In the genomic region with DNA sequence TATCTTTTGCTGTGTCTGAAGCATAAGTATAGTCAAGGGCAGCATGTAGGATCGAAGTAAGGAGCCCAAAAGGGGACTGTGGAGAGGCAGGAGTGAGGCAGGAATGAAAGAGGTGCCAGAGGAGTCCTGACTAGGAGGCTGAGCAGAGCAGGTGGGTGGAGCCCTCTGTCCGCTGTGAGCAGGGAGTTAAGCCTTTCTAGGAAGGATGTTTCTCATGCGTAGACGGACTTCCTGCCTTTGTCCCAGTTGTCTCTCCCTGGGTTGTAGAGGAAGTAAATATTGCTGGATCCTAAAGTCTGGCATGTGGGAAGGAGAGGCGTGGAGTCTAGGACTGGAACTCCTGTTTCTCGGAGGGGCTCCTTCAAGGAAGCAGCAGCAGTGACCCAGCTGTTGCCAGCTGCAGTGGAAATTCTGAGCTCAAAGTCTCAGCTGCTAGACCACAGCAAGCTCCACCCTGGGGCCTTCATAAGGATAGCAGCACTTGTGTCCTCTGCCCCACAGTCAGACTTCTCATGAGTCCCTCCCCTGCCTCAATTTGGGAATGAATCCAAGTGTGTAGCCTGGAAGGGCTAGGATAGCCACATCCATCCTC, we compare ENCODE assay signal across 8 cellular contexts. TPM values are rescaled to one million over a fixed set of nuclear protein-coding genes. Genes with fewer than 3 reads are reported as not detected.
DNase-seq lines count a peak whose midpoint lies in the region; ATAC-seq lines count a peak whose summit lies in the region.

No MANE protein-coding gene starts in this region.

- H3K9ac ChIP-seq in Karpas-422 (ENCODE audit: low read length) (no peak overlapping the region), trophoblast cell (ENCODE audit: low read length) (no peak overlapping the region)

- no peaks in the 10 kb centered on the region for H4K20me1 ChIP-seq in Karpas-422 (ENCODE audit: insufficient read depth, low read depth, low read length)

- H3K4me2 ChIP-seq in Karpas-422 (ENCODE audit: low read depth, low read length, poor library complexity, severe bottlenecking) (no peak overlapping the region), trophoblast cell (ENCODE audit: low read length) (no peak overlapping the region)

- no peak for DNase-seq in activated CD4-positive, CD25-positive, alpha-beta regulatory T cell treated with anti-CD3 and anti-CD28 coated beads, Interleukin-2, amount 50 U/mL, for 72 hours
- peak; percentile 40 for DNase-seq in Karpas-422
- DNase-seq in activated T-cell treated with anti-CD3 and anti-CD28 coated beads, Interleukin-2, amount 50 U/mL, for 48 hours = peak; percentile 45 to 53
- DNase-seq in glomerular visceral epithelial cell (ENCODE audit: extremely low spot score) = peak; percentile 50
- DNase-seq in trophoblast cell = peak; percentile 47 to 59

- WGBS in trophoblast cell (ENCODE audit: extremely low coverage, insufficient coverage, insufficient read length) = no CpG with 5 or more reads among the region's 6 CpGs

- H3K36me3 ChIP-seq in Karpas-422 (ENCODE audit: insufficient read depth, low read length) = no peaks in the 10 kb centered on the region
- peaks cover 5 to 18% of the 10 kb centered on the region in 2 experiments for H3K36me3 ChIP-seq in trophoblast cell (ENCODE audit: control insufficient read depth in 1 of 2, insufficient read depth in 2 of 2, low read length in 2 of 2)

- H3K79me2 ChIP-seq in Karpas-422 (ENCODE audit: low read length) (no peaks in the 10 kb centered on the region), trophoblast cell (ENCODE audit: control insufficient read depth, insufficient read depth, low read length, poor library complexity) (no peaks in the 10 kb centered on the region)

- H2BK12ac ChIP-seq in trophoblast cell (ENCODE audit: low read length) = peak overlapping the region; percentile 46

- no peaks in the 10 kb centered on the region for H3K9me2 ChIP-seq in Karpas-422 (replicated peaks; ENCODE audit: insufficient read depth, low read length)

- no peaks in the 10 kb centered on the region for H3K9me3 ChIP-seq in Karpas-422 (ENCODE audit: low read length)
- H3K9me3 ChIP-seq in trophoblast cell (ENCODE audit: insufficient read depth, low read depth, low read length) = no peaks in the 10 kb centered on the region

- peak overlapping the region; percentile 59 for H3K18ac ChIP-seq in trophoblast cell (ENCODE audit: low read length)

- H2BK5ac ChIP-seq in trophoblast cell (ENCODE audit: low read depth, low read length, poor library complexity) = no peak overlapping the region

- peak overlapping the region; percentile 17 for H3K4ac ChIP-seq in trophoblast cell (ENCODE audit: low read depth, low read length)

- H4K8ac ChIP-seq in trophoblast cell (ENCODE audit: low read depth, low read length) = peak overlapping the region; percentile 81

- peak; percentile 51 to 69 for ATAC-seq in activated CD4-positive, CD25-positive, alpha-beta regulatory T cell treated with anti-CD3 and anti-CD28 coated beads, Interleukin-2, amount 50 U/mL, for 24 hours
- ATAC-seq in HG03571 (IDR thresholded peaks at IDR 0.05; ENCODE audit: unreplicated experiment) (no peak), HG03108 (IDR thresholded peaks at IDR 0.05; ENCODE audit: unreplicated experiment) (no peak)

- H3K27me3 ChIP-seq in Karpas-422 (ENCODE audit: low read length) (no peaks in the 10 kb centered on the region), trophoblast cell (ENCODE audit: insufficient read depth, low read length) (no peaks in the 10 kb centered on the region)

- H3K27ac ChIP-seq in Karpas-422 (ENCODE audit: low read length) (no peak overlapping the region), trophoblast cell (ENCODE audit: low read depth, low read length) (peak overlapping the region; percentile 5)

- H4K12ac ChIP-seq in trophoblast cell (ENCODE audit: low read depth, low read length) = peak overlapping the region; percentile 64

- peak overlapping the region; percentile 38 for H3K14ac ChIP-seq in trophoblast cell (ENCODE audit: low read length)

- H3K79me1 ChIP-seq in trophoblast cell (ENCODE audit: low read length) = peaks cover 8% of the 10 kb centered on the region

- H2AK5ac ChIP-seq in trophoblast cell (ENCODE audit: low read length) = peak overlapping the region; percentile 64

- H3K4me1 ChIP-seq in Karpas-422 (ENCODE audit: low read length) (0 out of 2 replicates have a peak, but pooled peaks cover 2% of the 10 kb centered on the region), trophoblast cell (ENCODE audit: control insufficient read depth in 1 of 2, insufficient read depth in 2 of 2, low read length in 2 of 2) (peaks cover 13 to 15% of the 10 kb centered on the region in 2 experiments)

- H3K4me3 ChIP-seq in Karpas-422 (ENCODE audit: low read length) (no peak overlapping the region), trophoblast cell (ENCODE audit: low read depth, low read length) (no peak overlapping the region)

- no peak overlapping the region for H2AFZ ChIP-seq in Karpas-422 (ENCODE audit: low read length)
- no peak overlapping the region for H2AFZ ChIP-seq in trophoblast cell (ENCODE audit: insufficient read depth, low read length, poor library complexity)

- H2BK120ac ChIP-seq in trophoblast cell (ENCODE audit: insufficient read depth, low read length, poor library complexity) = no peak overlapping the region

- H4K91ac ChIP-seq in trophoblast cell (ENCODE audit: low read depth, low read length) = peak overlapping the region; percentile 2

- no peak overlapping the region for H3K23ac ChIP-seq in trophoblast cell (ENCODE audit: low read length)

RNA-seq across cellular contexts. Expression of gene RBMS2, which starts 44.0 kb away (rescaled TPM):
- 0.54 and 3.7 TPM in 2 replicates for total RNA-seq in Karpas-422 (2014; rRNA removed; shearing (Covaris generic); ENCODE audit: low replicate concordance)
- 49.4 and 51.3 TPM in 2 replicates for polyA plus RNA-seq in trophoblast cell (2013)

Comparison
In these comparisons a context has a peak if more than half of its experiments do, and no peak if none do; other contexts are left out.
1. ATAC-seq: peak in activated CD4-positive, CD25-positive, alpha-beta regulatory T cell treated with anti-CD3 and anti-CD28 coated beads, Interleukin-2, amount 50 U/mL, for 24 hours (2 of 2); none in HG03571 (single experiment) and HG03108 (single experiment).